26 cellular contexts compared by ENCODE assay signal in genomic region chr16:13634253-13634652, GRCh38.
"Had no signal": no experiment of that assay in that cellular context is flagged by ENCODE, and none has a peak within 500 bp of the region (broad histone marks: within the 10 kb centered on the region; RNA-seq: fewer than 3 reads in every experiment).

No MANE protein-coding gene starts in this region.

- H3K4me1 Mint-ChIP-seq: immature natural killer cell; naive B cell; neural crest cell; stimulated activated naive B cell treated with anti-CD40 and anti-IgM and Interleukin-4, amounts not matched to agents 10 μg/mL and 1 μg/mL and 100 μg/mL, for 72 hours had no signal

- H3K4me3 ChIP-seq: heart right ventricle, lower lobe of right lung, prostate gland, right atrium auricular region, thoracic aorta, tibial nerve, upper lobe of left lung had no signal

- H3K36me3 ChIP-seq: heart right ventricle, lower lobe of right lung, neutrophil, prostate gland, right atrium auricular region, thoracic aorta, tibial nerve, upper lobe of left lung had no signal

- H3K9me3 Mint-ChIP-seq: neural crest cell had no signal

- H3K4me3 Mint-ChIP-seq: effector memory CD8-positive, alpha-beta T cell; immature natural killer cell; natural killer cell treated with Interleukin-12 subunit alpha and Interleukin-12 subunit beta and Interleukin-15 and Interleukin-18, amount 100 ng/mL, for 72 hours; neural crest cell; stimulated activated naive B cell treated with anti-CD40 and anti-IgM and Interleukin-4, amounts not matched to agents 10 μg/mL and 1 μg/mL and 100 μg/mL, for 72 hours; stimulated activated naive CD8-positive, alpha-beta T cell treated with anti-CD3 and anti-CD28 coated beads, Interleukin-15, Interleukin-2, amounts not matched to agents 100 ng/mL and 50 ng/mL, for 24 hours had no signal

- H3K36me3 Mint-ChIP-seq: immature natural killer cell; naive B cell; natural killer cell treated with Interleukin-12 subunit alpha and Interleukin-12 subunit beta and Interleukin-15 and Interleukin-18, amount 100 ng/mL, for 72 hours; stimulated activated naive B cell treated with anti-CD40 and anti-IgM and Interleukin-4, amounts not matched to agents 10 μg/mL and 1 μg/mL and 100 μg/mL, for 72 hours had no signal

- H3K27ac ChIP-seq: epithelial cell of prostate, foreskin keratinocyte, heart right ventricle, lower lobe of right lung, neutrophil, prostate gland, right atrium auricular region, thoracic aorta, tibial nerve, upper lobe of left lung had no signal

- H3K4me1 ChIP-seq: foreskin keratinocyte, heart right ventricle, lower lobe of right lung, prostate gland, right atrium auricular region, tibial nerve, upper lobe of left lung had no signal

- ATAC-seq: effector memory CD8-positive, alpha-beta T cell; esophagus mucosa; foreskin keratinocyte; heart right ventricle; left ventricle myocardium superior; lower lobe of right lung; natural killer cell treated with Interleukin-12 subunit alpha and Interleukin-12 subunit beta and Interleukin-15 and Interleukin-18, amount 100 ng/mL, for 72 hours; sciatic nerve; stimulated activated naive B cell treated with anti-CD40 and anti-IgM and Interleukin-4, amounts not matched to agents 10 μg/mL and 1 μg/mL and 100 μg/mL, for 72 hours had no signal

- H3K27me3 ChIP-seq: foreskin keratinocyte, heart right ventricle, neutrophil, right atrium auricular region, tibial nerve, upper lobe of left lung had no signal

- H3K9me3 ChIP-seq: heart right ventricle, lower lobe of right lung, neutrophil, prostate gland, right atrium auricular region, thoracic aorta, tibial nerve, upper lobe of left lung had no signal

- H3K27ac Mint-ChIP-seq: effector memory CD8-positive, alpha-beta T cell; immature natural killer cell; natural killer cell treated with Interleukin-12 subunit alpha and Interleukin-12 subunit beta and Interleukin-15 and Interleukin-18, amount 100 ng/mL, for 72 hours; stimulated activated naive B cell treated with anti-CD40 and anti-IgM and Interleukin-4, amounts not matched to agents 10 μg/mL and 1 μg/mL and 100 μg/mL, for 72 hours; stimulated activated naive CD8-positive, alpha-beta T cell treated with anti-CD3 and anti-CD28 coated beads, Interleukin-15, Interleukin-2, amounts not matched to agents 100 ng/mL and 50 ng/mL, for 24 hours had no signal

- DNase-seq: cortex of kidney; effector memory CD8-positive, alpha-beta T cell; foreskin keratinocyte; glutamatergic neuron; heart right ventricle; hypothalamus; immature natural killer cell; islet precursor cell; left ventricle myocardium superior; lower lobe of right lung; naive B cell; stimulated activated CD4-positive, alpha-beta T cell treated with anti-CD3 and anti-CD28 coated beads, Interleukin-4, amount 100 ng/mL, for 4 hours; stimulated activated naive B cell treated with anti-CD40 and anti-IgM and Interleukin-4, amounts not matched to agents 10 μg/mL and 1 μg/mL and 100 μg/mL, for 72 hours; upper lobe of left lung had no signal

- FAIRE-seq: urothelium cell line had no signal

- H3K27me3 Mint-ChIP-seq: effector memory CD8-positive, alpha-beta T cell; natural killer cell treated with Interleukin-12 subunit alpha and Interleukin-12 subunit beta and Interleukin-15 and Interleukin-18, amount 100 ng/mL, for 72 hours; stimulated activated naive CD8-positive, alpha-beta T cell treated with anti-CD3 and anti-CD28 coated beads, Interleukin-15, Interleukin-2, amounts not matched to agents 100 ng/mL and 50 ng/mL, for 24 hours had no signal
